ENCODE assay signal across 18 cellular contexts in the genomic region with DNA sequence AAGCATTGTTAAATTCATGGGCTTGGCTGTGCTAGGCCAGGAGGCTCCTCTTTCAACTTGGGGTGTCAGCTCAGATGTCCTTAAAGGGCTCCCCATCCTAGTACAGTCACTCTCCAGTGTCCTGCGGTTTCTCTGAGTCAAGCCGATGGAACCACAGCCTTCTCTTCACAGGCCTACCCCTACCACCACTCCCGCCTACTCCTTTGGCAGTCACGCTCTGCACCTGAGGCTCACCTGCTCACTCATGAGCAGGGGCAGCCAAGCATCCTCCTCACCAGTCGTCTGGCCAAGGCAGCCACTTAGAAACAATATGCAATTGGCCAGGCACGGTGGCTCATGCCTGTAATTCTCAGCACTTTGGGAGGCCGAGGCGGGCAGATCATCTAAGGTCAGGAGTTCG. TPM values are rescaled to one million over a fixed set of nuclear protein-coding genes. Genes with fewer than 3 reads are reported as not detected.
DNase-seq lines count a peak whose midpoint lies in the region; TF ChIP-seq lines count a peak whose summit lies in the region.
"Had no signal": no experiment of that assay in that cellular context is flagged by ENCODE, and none has a peak within 500 bp of the region (broad histone marks: within the 10 kb centered on the region; RNA-seq: fewer than 3 reads in every experiment).

No MANE protein-coding gene starts in this region.

- H3K4me1 ChIP-seq in Karpas-422 (ENCODE audit: low read length): peaks cover 16% of the 10 kb centered on the region
- peaks cover 21% of the 10 kb centered on the region for H3K4me1 ChIP-seq in PC-9 (replicated peaks; ENCODE audit: insufficient read depth)
- H3K4me1 ChIP-seq in ascending aorta: peaks cover 8 to 23% of the 10 kb centered on the region in 2 donors
- H3K4me1 ChIP-seq in SK-N-SH (ENCODE audit: control insufficient read depth in 1 of 2, insufficient read depth in 2 of 2, low read depth in 1 of 2, low read length in 1 of 2): peaks cover 8 to 32% of the 10 kb centered on the region in 2 experiments; a peak in 2 of 4 replicates

- H3K27me3 ChIP-seq in Karpas-422 (ENCODE audit: low read length) (no peaks in the 10 kb centered on the region), PC-9 (ENCODE audit: insufficient read depth, low read depth) (no peaks in the 10 kb centered on the region), ascending aorta (no peaks in the 10 kb centered on the region), SK-N-SH (ENCODE audit: insufficient read depth) (no peaks in the 10 kb centered on the region)

- H3K9me3 ChIP-seq in Karpas-422 (ENCODE audit: low read length) (no peaks in the 10 kb centered on the region; the same call in 1 of the 2 replicates), PC-9 (ENCODE audit: insufficient read depth, low read depth) (no peaks in the 10 kb centered on the region), ascending aorta (no peaks in the 10 kb centered on the region), SK-N-SH (no peaks in the 10 kb centered on the region)
- H3K9me3 ChIP-seq: A549 had no signal

- TSS peak; percentile 5 for BruUV-seq in PC-9 (replicated peaks; lab: Mats Ljungman, UMichigan)

- no peaks in the 10 kb centered on the region; the same call in 1 of the 2 replicates for H3K36me3 ChIP-seq in Karpas-422 (ENCODE audit: insufficient read depth, low read length)
- no peaks in the 10 kb centered on the region for H3K36me3 ChIP-seq in PC-9 (ENCODE audit: low read depth)
- H3K36me3 ChIP-seq in ascending aorta: no peaks in the 10 kb centered on the region
- H3K36me3 ChIP-seq in SK-N-SH (replicated peaks in 1 of 2; ENCODE audit: control insufficient read depth in 1 of 2, insufficient read depth in 2 of 2, low read length in 1 of 2): no peaks in the 10 kb centered on the region

- H3K4me3 ChIP-seq in Karpas-422 (ENCODE audit: low read length): no peak overlapping the region
- no peak overlapping the region for H3K4me3 ChIP-seq in PC-9
- H3K4me3 ChIP-seq in epithelial cell of esophagus (ENCODE audit: low read length): no peak overlapping the region
- no peak overlapping the region for H3K4me3 ChIP-seq in ascending aorta
- H3K4me3 ChIP-seq in SK-N-SH (ENCODE audit: low read depth in 2 of 2, low read length in 1 of 2): no peak overlapping the region
- H3K4me3 ChIP-seq: A549, SK-N-MC had no signal

- H4K20me1 ChIP-seq in Karpas-422 (ENCODE audit: insufficient read depth, low read depth, low read length) (peaks cover 5% of the 10 kb centered on the region; the same call in 1 of the 2 replicates), PC-9 (ENCODE audit: insufficient read depth) (no peaks in the 10 kb centered on the region), SK-N-SH (ENCODE audit: insufficient read depth) (no peaks in the 10 kb centered on the region)

- intact Hi-C loops in PC-9 (cut with micrococcal nuclease; ENCODE audit: unreplicated experiment) (no loop called here), ascending aorta (cut with DNase I) (loop anchor here (10.0 kb wide), 1 partner anchor 165 kb away; a partner anchor contains a TSS)

- TF ChIP-seq EP300 in SK-N-SH (IDR thresholded peaks at IDR 0.05; ENCODE audit: borderline replicate concordance in 1 of 2, low read depth in 1 of 2, low read length in 1 of 2): no peak

- no peak for TF ChIP-seq RAD21 in SK-N-SH (IDR thresholded peaks at IDR 0.05; ENCODE audit: low read length)

- WGBS in SK-N-SH (ENCODE audit: low lambda C conversion rate): 96% methylated on average over 9 of the region's 9 CpGs

- no peak for TF ChIP-seq CTCF in PC-9 (conservative IDR thresholded peaks at IDR 0.05)
- TF ChIP-seq CTCF in epithelial cell of esophagus (IDR thresholded peaks at IDR 0.05; ENCODE audit: insufficient read depth, low read depth, low read length, missing control alignments): no peak
- no peak for TF ChIP-seq CTCF in ascending aorta (IDR thresholded peaks at IDR 0.05)
- TF ChIP-seq CTCF in SK-N-SH (IDR thresholded peaks at IDR 0.05): no peak

- H3K9me2 ChIP-seq in Karpas-422 (replicated peaks; ENCODE audit: insufficient read depth, low read length) (no peaks in the 10 kb centered on the region), PC-9 (ENCODE audit: insufficient read depth) (no peaks in the 10 kb centered on the region), SK-N-SH (no peaks in the 10 kb centered on the region)

- H3K27ac ChIP-seq in Karpas-422 (ENCODE audit: low read length) (no peak overlapping the region), PC-9 (no peak overlapping the region), ascending aorta (no peak overlapping the region), SK-N-SH (ENCODE audit: low read depth in 2 of 2, low read length in 1 of 2) (no peak overlapping the region)
- H3K27ac ChIP-seq: A549, SK-N-MC had no signal

- no peak overlapping the region for H2AFZ ChIP-seq in Karpas-422 (ENCODE audit: low read length)
- H2AFZ ChIP-seq in PC-9: no peak overlapping the region
- H2AFZ ChIP-seq in SK-N-SH (ENCODE audit: low read depth): no peak overlapping the region

- DNase-seq in DMS79 treated with DMSO at 0.1 percent for 48 hours (lab: John Stamatoyannopoulos, UW): peak; percentile 98
- DNase-seq in Karpas-422: peak; percentile 7
- peak in 1 of 2 experiments; percentile 14 for DNase-seq in PC-9
- peak; percentile 56 for DNase-seq in epithelial cell of esophagus (ENCODE audit: low read depth)
- DNase-seq in NCI-H1105 treated with DMSO at 0.1 percent for 48 hours (lab: John Stamatoyannopoulos, UW): no peak
- no peak for DNase-seq in ascending aorta (ENCODE audit: low spot score in 2 of 2)
- DNase-seq in A172 (ENCODE audit: low spot score): no peak
- no peak for DNase-seq in SK-N-SH
- DNase-seq: CD4-positive, alpha-beta memory T cell; NCI-H1436; NCI-H2029 treated with DMSO at 0.1 percent for 48 hours; NCI-H2171; SHP77; T-cell had no signal

- H3K79me2 ChIP-seq in Karpas-422 (ENCODE audit: low read length): peaks cover 70% of the 10 kb centered on the region
- peaks cover 48% of the 10 kb centered on the region for H3K79me2 ChIP-seq in PC-9 (ENCODE audit: low read depth)
- H3K79me2 ChIP-seq in SK-N-SH (ENCODE audit: insufficient read depth): peaks cover 77% of the 10 kb centered on the region

- CTCF ChIA-PET in PC-9 (lab: Charles Lee) (no interaction called here), SK-N-SH (lab: Yijun Ruan, JAX) (interaction anchor here (1.0 to 1.9 kb wide), 4 partner anchors 15 to 143 kb away, joined by 3 to 4 read pairs (median 3); no protein-coding TSS in a partner anchor)

- peaks cover 22% of the 10 kb centered on the region; the same call in 1 of the 2 replicates for H3F3A ChIP-seq in PC-9 (ENCODE audit: insufficient read depth, low read depth)
- peaks cover 15% of the 10 kb centered on the region for H3F3A ChIP-seq in SK-N-SH (replicated peaks; ENCODE audit: insufficient read depth)

- H3K4me2 ChIP-seq in Karpas-422 (ENCODE audit: low read depth, low read length, poor library complexity, severe bottlenecking): no peak overlapping the region
- H3K4me2 ChIP-seq in PC-9: no peak overlapping the region
- H3K4me2 ChIP-seq in SK-N-SH: no peak overlapping the region
- H3K4me2 ChIP-seq: A549 had no signal

- H3K9ac ChIP-seq in Karpas-422 (ENCODE audit: low read length): no peak overlapping the region
- H3K9ac ChIP-seq in SK-N-SH: no peak overlapping the region

- POLR2A ChIA-PET in PC-9 (lab: Charles Lee; ENCODE audit: unreplicated experiment): interaction anchor here (0.7 kb wide), 1 partner anchor 34 kb away, joined by 6 read pairs; no protein-coding TSS in a partner anchor
- POLR2A ChIA-PET in SK-N-SH (lab: Yijun Ruan, JAX): no interaction called here

TF ChIP-seq in SK-N-SH, 30 proteins besides CTCF, POLR2A, EP300 and RAD21 (continues in another document):
- TF ChIP-seq, protein P1, sequence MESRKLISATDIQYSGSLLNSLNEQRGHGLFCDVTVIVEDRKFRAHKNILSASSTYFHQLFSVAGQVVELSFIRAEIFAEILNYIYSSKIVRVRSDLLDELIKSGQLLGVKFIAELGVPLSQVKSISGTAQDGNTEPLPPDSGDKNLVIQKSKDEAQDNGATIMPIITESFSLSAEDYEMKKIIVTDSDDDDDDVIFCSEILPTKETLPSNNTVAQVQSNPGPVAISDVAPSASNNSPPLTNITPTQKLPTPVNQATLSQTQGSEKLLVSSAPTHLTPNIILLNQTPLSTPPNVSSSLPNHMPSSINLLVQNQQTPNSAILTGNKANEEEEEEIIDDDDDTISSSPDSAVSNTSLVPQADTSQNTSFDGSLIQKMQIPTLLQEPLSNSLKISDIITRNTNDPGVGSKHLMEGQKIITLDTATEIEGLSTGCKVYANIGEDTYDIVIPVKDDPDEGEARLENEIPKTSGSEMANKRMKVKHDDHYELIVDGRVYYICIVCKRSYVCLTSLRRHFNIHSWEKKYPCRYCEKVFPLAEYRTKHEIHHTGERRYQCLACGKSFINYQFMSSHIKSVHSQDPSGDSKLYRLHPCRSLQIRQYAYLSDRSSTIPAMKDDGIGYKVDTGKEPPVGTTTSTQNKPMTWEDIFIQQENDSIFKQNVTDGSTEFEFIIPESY (IDR thresholded peaks at IDR 0.05; ENCODE audit: borderline replicate concordance, low read depth): no peak
- TF ChIP-seq TCF12 (IDR thresholded peaks at IDR 0.05): no peak

RNA-seq across cellular contexts. Expression of a gene that starts 3.6 kb away (rescaled TPM):
- 11.8 and 25.9 TPM in 2 replicates for total RNA-seq in Karpas-422 (2014; rRNA removed; shearing (Covaris generic); ENCODE audit: low replicate concordance)
- 62.2 and 70.2 TPM in 2 replicates for total RNA-seq in PC-9 (2021)
- total RNA-seq in ascending aorta: 16.1 TPM
- 44.2 and 55.3 TPM in 2 replicates for total RNA-seq in A172 (2014; rRNA removed; shearing (Covaris generic))
- 225 and 289 TPM in 2 replicates for polyA plus RNA-seq in SK-N-SH (2012; rRNA removed)
- polyA plus RNA-seq in SK-N-SH (2012; cell fraction: cytosol; rRNA removed): 134 and 197 TPM in 2 replicates
- 168 and 199 TPM in 2 replicates for polyA plus RNA-seq in SK-N-SH (2012; cell fraction: nucleus; rRNA removed)

RNA-seq across cellular contexts. Expression of a gene that starts 29.7 kb away (rescaled TPM):
- not detected in 2 replicates for total RNA-seq in Karpas-422 (2014; rRNA removed; shearing (Covaris generic); ENCODE audit: low replicate concordance)
- total RNA-seq in PC-9 (2021) (2.1 and 4.2 TPM in 2 replicates), ascending aorta (not detected)
- 2.0 and 3.9 TPM in 2 replicates for total RNA-seq in A172 (2014; rRNA removed; shearing (Covaris generic))
- polyA plus RNA-seq in SK-N-SH (2012; rRNA removed): 0.03 TPM in 2 replicates
- 0.06 and 0.09 TPM in 2 replicates for polyA plus RNA-seq in SK-N-SH (2012; cell fraction: cytosol; rRNA removed)
- polyA plus RNA-seq in SK-N-SH (2012; cell fraction: nucleus; rRNA removed): 0.10 and 0.11 TPM in 2 replicates
- total RNA-seq: CD4-positive, alpha-beta memory T cell; OCI-LY7 had no signal
- polyA plus RNA-seq: BJ; CD4-positive, alpha-beta memory T cell had no signal

RNA-seq across cellular contexts. Expression of a gene that starts 34.6 kb away (rescaled TPM):
- not detected in 2 replicates for total RNA-seq in Karpas-422 (2014; rRNA removed; shearing (Covaris generic); ENCODE audit: low replicate concordance)
- 18.6 and 32.3 TPM in 2 replicates for total RNA-seq in PC-9 (2021)
- total RNA-seq in ascending aorta: 2.2 TPM
- 4.0 TPM in 1 of 2 replicates, not detected in the other for total RNA-seq in A172 (2014; rRNA removed; shearing (Covaris generic))
- 0.13 and 0.33 TPM in 2 replicates for polyA plus RNA-seq in SK-N-SH (2012; rRNA removed)
- polyA plus RNA-seq in SK-N-SH (2012; cell fraction: cytosol; rRNA removed): 0.04 and 0.06 TPM in 2 replicates
- polyA plus RNA-seq in SK-N-SH (2012; cell fraction: nucleus; rRNA removed): 0.38 and 0.50 TPM in 2 replicates
- total RNA-seq: OCI-LY7 had no signal
- polyA plus RNA-seq: BJ had no signal

Comparison
In these comparisons a context has a peak if more than half of its experiments do, and no peak if none do; other contexts are left out.
1. DNase-seq: peak in DMS79 treated with DMSO at 0.1 percent for 48 hours (single experiment), Karpas-422 (single experiment) and epithelial cell of esophagus (single experiment); none in NCI-H1105 treated with DMSO at 0.1 percent for 48 hours (single experiment), ascending aorta (0 of 2), A172 (single experiment) and SK-N-SH (single experiment).